In genomic region chr17:42502926-42503325, GRCh38 we compare ENCODE assay signal across 1 cellular context.
TF ChIP-seq lines count a peak whose summit lies in the region.

No MANE protein-coding gene starts in this region.

TF ChIP-seq in A549, 52 proteins besides CTCF, POLR2A, EP300 and RAD21 (continued from another document):
- TF ChIP-seq HMGXB4 (CRISPR knock-in tag; IDR thresholded peaks at IDR 0.05; ENCODE audit: borderline replicate concordance) (no peak), EHF (CRISPR knock-in tag; IDR thresholded peaks at IDR 0.05) (no peak), CBX2 (IDR thresholded peaks at IDR 0.05; ENCODE audit: borderline replicate concordance, low read depth) (no peak), HOXB5 (CRISPR knock-in tag; IDR thresholded peaks at IDR 0.05) (no peak)
TF ChIP-seq in A549: peak in this region for 0.
